ENCODE assay signal across 8 cellular contexts in the genomic region with DNA sequence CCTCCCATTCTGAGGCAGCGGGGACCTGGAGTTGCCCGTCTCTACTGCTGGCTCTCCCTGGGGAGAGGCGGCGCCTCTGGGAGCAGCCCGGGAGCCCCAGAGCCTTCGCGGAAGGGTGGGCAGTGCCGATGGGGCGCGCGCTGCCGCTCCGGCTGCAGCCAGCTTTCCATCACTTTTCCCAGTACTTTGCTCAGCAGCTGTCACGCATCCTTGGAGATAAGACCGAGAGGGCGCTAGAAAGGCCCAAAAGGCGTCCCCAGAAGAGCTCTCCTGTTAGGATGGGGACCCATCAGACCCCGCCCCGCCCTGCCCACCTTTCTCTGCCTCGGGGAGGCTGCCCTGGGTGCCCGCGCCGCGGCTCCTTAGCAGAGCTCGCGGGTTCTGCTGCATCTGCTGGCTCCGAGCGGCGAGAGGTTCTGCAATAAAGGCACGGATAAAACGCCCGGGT. TPM values are rescaled to one million over a fixed set of nuclear protein-coding genes. Genes with fewer than 3 reads are reported as not detected.
DNase-seq lines count a peak whose midpoint lies in the region; ATAC-seq, FAIRE-seq and TF ChIP-seq lines count a peak whose summit lies in the region.

No MANE protein-coding gene starts in this region.

- H3K36me3 ChIP-seq in CD8-positive, alpha-beta memory T cell (ENCODE audit: insufficient read depth, low read length) = no peaks in the 10 kb centered on the region
- no peaks in the 10 kb centered on the region for H3K36me3 ChIP-seq in esophagus squamous epithelium

- ATAC-seq in HG03045 (IDR thresholded peaks at IDR 0.05; ENCODE audit: unreplicated experiment) (peak; percentile 4), activated B cell treated with CpG ODN at 0.5 μM for 24 hours (ENCODE audit: low read depth) (peak; percentile 11), GM21367 (IDR thresholded peaks at IDR 0.05; ENCODE audit: unreplicated experiment) (no peak)
- peak in 1 of 2 donors; percentile 4 for ATAC-seq in natural killer cell treated with Interleukin-12 subunit alpha and Interleukin-12 subunit beta and Interleukin-15 and Interleukin-18, amount 100 ng/mL, for 72 hours

- TF ChIP-seq CTCF in activated B cell treated with CpG ODN at 0.5 μM for 24 hours (IDR thresholded peaks at IDR 0.05) (no peak), esophagus squamous epithelium (IDR thresholded peaks at IDR 0.05) (no peak)

- peak overlapping the region; percentile 30 for H3K4me3 ChIP-seq in CD8-positive, alpha-beta memory T cell (ENCODE audit: low read length)
- peak overlapping the region; percentile 34 to 69 (median 46) for H3K4me3 ChIP-seq in esophagus squamous epithelium

- WGBS in esophagus squamous epithelium, 2 donors = 0 to 4% methylated on average over 4 to 9 of the region's 32 CpGs

- no peaks in the 10 kb centered on the region for H3K36me3 Mint-ChIP-seq in CD8-positive, alpha-beta memory T cell
- H3K36me3 Mint-ChIP-seq in activated B cell treated with CpG ODN at 0.5 μM for 24 hours (ENCODE audit: low read depth) = no peaks in the 10 kb centered on the region
- no peaks in the 10 kb centered on the region for H3K36me3 Mint-ChIP-seq in natural killer cell treated with Interleukin-12 subunit alpha and Interleukin-12 subunit beta and Interleukin-15 and Interleukin-18, amount 100 ng/mL, for 72 hours

- peaks cover 29 to 57% of the 10 kb centered on the region in 2 donors for H3K27me3 Mint-ChIP-seq in CD8-positive, alpha-beta memory T cell
- peaks cover 48% of the 10 kb centered on the region for H3K27me3 Mint-ChIP-seq in activated B cell treated with CpG ODN at 0.5 μM for 24 hours
- peaks cover 41 to 64% of the 10 kb centered on the region in 2 donors for H3K27me3 Mint-ChIP-seq in natural killer cell treated with Interleukin-12 subunit alpha and Interleukin-12 subunit beta and Interleukin-15 and Interleukin-18, amount 100 ng/mL, for 72 hours

- no peaks in the 10 kb centered on the region for H3K9me3 Mint-ChIP-seq in CD8-positive, alpha-beta memory T cell
- H3K9me3 Mint-ChIP-seq in activated B cell treated with CpG ODN at 0.5 μM for 24 hours = no peaks in the 10 kb centered on the region
- H3K9me3 Mint-ChIP-seq in natural killer cell treated with Interleukin-12 subunit alpha and Interleukin-12 subunit beta and Interleukin-15 and Interleukin-18, amount 100 ng/mL, for 72 hours = no peaks in the 10 kb centered on the region

- H3K27ac Mint-ChIP-seq in CD8-positive, alpha-beta memory T cell = no peak overlapping the region
- H3K27ac Mint-ChIP-seq in activated B cell treated with CpG ODN at 0.5 μM for 24 hours = no peak overlapping the region
- H3K27ac Mint-ChIP-seq in natural killer cell treated with Interleukin-12 subunit alpha and Interleukin-12 subunit beta and Interleukin-15 and Interleukin-18, amount 100 ng/mL, for 72 hours = no peak overlapping the region

- H3K4me1 ChIP-seq in CD8-positive, alpha-beta memory T cell (ENCODE audit: insufficient read depth, low read length) = peaks cover 6% of the 10 kb centered on the region
- peaks cover 10 to 20% (median 12%) of the 10 kb centered on the region in 3 donors for H3K4me1 ChIP-seq in esophagus squamous epithelium

- peak in 1 of 5 donors; percentile 2 for DNase-seq in CD8-positive, alpha-beta memory T cell
- DNase-seq in activated B cell treated with CpG ODN at 0.5 μM for 24 hours = no peak
- DNase-seq in esophagus squamous epithelium (lab: John Stamatoyannopoulos, UW) = no peak
- DNase-seq in natural killer cell treated with Interleukin-12 subunit alpha and Interleukin-12 subunit beta and Interleukin-15 and Interleukin-18, amount 100 ng/mL, for 72 hours (ENCODE audit: low spot score) = no peak
- no peak for DNase-seq in GM12892 (ENCODE audit: insufficient read length)
- DNase-seq in central memory CD4-positive, alpha-beta T cell = no peak

- peak overlapping the region; percentile 20 to 89 (median 73) for H3K4me3 Mint-ChIP-seq in CD8-positive, alpha-beta memory T cell
- peak overlapping the region; percentile 67 for H3K4me3 Mint-ChIP-seq in activated B cell treated with CpG ODN at 0.5 μM for 24 hours
- peak overlapping the region; percentile 56 for H3K4me3 Mint-ChIP-seq in natural killer cell treated with Interleukin-12 subunit alpha and Interleukin-12 subunit beta and Interleukin-15 and Interleukin-18, amount 100 ng/mL, for 72 hours

- intact Hi-C loops in activated B cell treated with CpG ODN at 0.5 μM for 24 hours (cut with micrococcal nuclease) = loop anchor here (5.0 kb wide), 1 partner anchor 379 kb away; no protein-coding TSS in a partner anchor
- intact Hi-C loops in esophagus squamous epithelium (cut with DNase I) = loop anchor here (10.0 kb wide), 1 partner anchor 689 kb away; no protein-coding TSS in a partner anchor

- H3K4me1 Mint-ChIP-seq in CD8-positive, alpha-beta memory T cell = peaks cover 5 to 13% (median 11%) of the 10 kb centered on the region in 3 donors
- H3K4me1 Mint-ChIP-seq in activated B cell treated with CpG ODN at 0.5 μM for 24 hours = peaks cover 7% of the 10 kb centered on the region
- H3K4me1 Mint-ChIP-seq in natural killer cell treated with Interleukin-12 subunit alpha and Interleukin-12 subunit beta and Interleukin-15 and Interleukin-18, amount 100 ng/mL, for 72 hours (ENCODE audit: low read depth in 2 of 2) = peaks cover 5 to 6% of the 10 kb centered on the region in 2 donors

- no peak for TF ChIP-seq POLR2A in esophagus squamous epithelium (IDR thresholded peaks at IDR 0.05)
- TF ChIP-seq POLR2A in GM12892 (IDR thresholded peaks at IDR 0.05; ENCODE audit: low read depth, low read length) = no peak

- H3K27me3 ChIP-seq in CD8-positive, alpha-beta memory T cell (ENCODE audit: insufficient read depth, low read length, poor library complexity, severe bottlenecking) = peaks cover 10% of the 10 kb centered on the region
- H3K27me3 ChIP-seq in esophagus squamous epithelium = peaks cover 0 to 58% (median 2%) of the 10 kb centered on the region in 4 donors

- no peaks in the 10 kb centered on the region for H3K9me3 ChIP-seq in CD8-positive, alpha-beta memory T cell (ENCODE audit: low read length)
- H3K9me3 ChIP-seq in esophagus squamous epithelium = no peaks in the 10 kb centered on the region

- CTCF ChIA-PET in CD8-positive, alpha-beta memory T cell (lab: Charles Lee) = interaction anchor here (1.0 to 3.1 kb wide), 9 partner anchors 10 to 730 kb away, joined by 3 to 19 read pairs (median 5); no protein-coding TSS in a partner anchor
- CTCF ChIA-PET in activated B cell treated with CpG ODN at 0.5 μM for 24 hours (lab: Charles Lee) = interaction anchor here (1.0 to 1.5 kb wide), 6 partner anchors 8 to 730 kb away, joined by 3 to 5 read pairs (median 4); no protein-coding TSS in a partner anchor

- no peak for FAIRE-seq in GM12892 (lab: Jason Lieb, UNC)

- POLR2A ChIA-PET in CD8-positive, alpha-beta memory T cell (lab: Charles Lee) = interaction anchor here (1.5 kb wide), 1 partner anchor 125 kb away, joined by 5 read pairs; no protein-coding TSS in a partner anchor
- POLR2A ChIA-PET in activated B cell treated with CpG ODN at 0.5 μM for 24 hours (lab: Charles Lee) = no interaction called here

- H3K27ac ChIP-seq in CD8-positive, alpha-beta memory T cell (ENCODE audit: low read depth, low read length) = no peak overlapping the region
- peak overlapping the region in 2 of 4 donors; percentile 5 to 33 for H3K27ac ChIP-seq in esophagus squamous epithelium

RNA-seq across cellular contexts. Expression of a gene that starts 0.5 kb away (rescaled TPM):
- total RNA-seq in CD8-positive, alpha-beta memory T cell = not detected
- polyA plus RNA-seq in CD8-positive, alpha-beta memory T cell = not detected
- not detected in 2 replicates for total RNA-seq in activated B cell treated with CpG ODN at 0.5 μM for 24 hours
- total RNA-seq in esophagus squamous epithelium = 1 to 10 TPM in 1 of 4 donors, under 1 TPM in 2, not detected in 1; 0.57 to 1.0 (median 0.83) TPM
- total RNA-seq in natural killer cell treated with Interleukin-12 subunit alpha and Interleukin-12 subunit beta and Interleukin-15 and Interleukin-18, amount 100 ng/mL, for 72 hours = not detected
- not detected for polyA plus RNA-seq in GM12892 (2012; ENCODE audit: missing spikeins)
